9 cellular contexts compared by ENCODE assay signal in genomic region chr5:36305571-36306326, GRCh38. TPM values are rescaled to one million over a fixed set of nuclear protein-coding genes. Genes with fewer than 3 reads are reported as not detected.
A peak's percentile ranks its signal among the peaks of the same experiment; 100 is the strongest.
DNase-seq lines count a peak whose midpoint lies in the region; ATAC-seq and TF ChIP-seq lines count a peak whose summit lies in the region.
"Had no signal": no experiment of that assay in that cellular context is flagged by ENCODE, and none has a peak within 500 bp of the region (broad histone marks: within the 10 kb centered on the region; RNA-seq: fewer than 3 reads in every experiment).

No MANE protein-coding gene starts in this region.

- peak; percentile 55 for ATAC-seq in HG02571 (IDR thresholded peaks at IDR 0.05; ENCODE audit: unreplicated experiment)
- peak; percentile 75 for ATAC-seq in omental fat pad (ENCODE audit: low FRiP score)
- ATAC-seq in GM18520 (IDR thresholded peaks at IDR 0.05; ENCODE audit: unreplicated experiment), result no peak

- DNase-seq in NCI-H510A treated with DMSO at 0.1 percent for 48 hours (lab: John Stamatoyannopoulos, UW), result peak; percentile 10
- no peak for DNase-seq in NCI-H510A (lab: John Stamatoyannopoulos, UW)
- DNase-seq in NCI-H1930 (lab: John Stamatoyannopoulos, UW), result peak; percentile 55 to 62
- peak; percentile 27 for DNase-seq in UCSD-AML1 (lab: John Stamatoyannopoulos, UW; ENCODE audit: unreplicated experiment)
- DNase-seq in fibroblast of mammary gland (ENCODE audit: low read depth), result peak; percentile 75
- DNase-seq in omental fat pad (ENCODE audit: low spot score), result no peak

- H3K4me3 ChIP-seq in fibroblast of mammary gland (ENCODE audit: control insufficient read depth, low read depth, low read length), result no peak overlapping the region

- TF ChIP-seq CTCF in fibroblast of mammary gland (conservative IDR thresholded peaks at IDR 0.05; ENCODE audit: control insufficient read depth, insufficient read depth, low read depth, low read length) (peak; percentile 84), omental fat pad (IDR thresholded peaks at IDR 0.05) (no peak)

RNA-seq across cellular contexts. Expression of gene RANBP3L, which starts 4.0 kb away (rescaled TPM):
- 10 to 100 TPM in 1 of 4 donors, 1 to 10 TPM in 2, under 1 TPM in 1; 0.50 to 10.6 (median 2.8) TPM for total RNA-seq in omental fat pad
- total RNA-seq: CD4-positive, alpha-beta T cell had no signal

Comparison
In these comparisons a context has a peak if more than half of its experiments do, and no peak if none do; other contexts are left out.
1. DNase-seq: peak in NCI-H510A treated with DMSO at 0.1 percent for 48 hours (single experiment), NCI-H1930 (2 of 2), UCSD-AML1 (single experiment) and fibroblast of mammary gland (single experiment); none in NCI-H510A (single experiment) and omental fat pad (single experiment).